In the genomic region with DNA sequence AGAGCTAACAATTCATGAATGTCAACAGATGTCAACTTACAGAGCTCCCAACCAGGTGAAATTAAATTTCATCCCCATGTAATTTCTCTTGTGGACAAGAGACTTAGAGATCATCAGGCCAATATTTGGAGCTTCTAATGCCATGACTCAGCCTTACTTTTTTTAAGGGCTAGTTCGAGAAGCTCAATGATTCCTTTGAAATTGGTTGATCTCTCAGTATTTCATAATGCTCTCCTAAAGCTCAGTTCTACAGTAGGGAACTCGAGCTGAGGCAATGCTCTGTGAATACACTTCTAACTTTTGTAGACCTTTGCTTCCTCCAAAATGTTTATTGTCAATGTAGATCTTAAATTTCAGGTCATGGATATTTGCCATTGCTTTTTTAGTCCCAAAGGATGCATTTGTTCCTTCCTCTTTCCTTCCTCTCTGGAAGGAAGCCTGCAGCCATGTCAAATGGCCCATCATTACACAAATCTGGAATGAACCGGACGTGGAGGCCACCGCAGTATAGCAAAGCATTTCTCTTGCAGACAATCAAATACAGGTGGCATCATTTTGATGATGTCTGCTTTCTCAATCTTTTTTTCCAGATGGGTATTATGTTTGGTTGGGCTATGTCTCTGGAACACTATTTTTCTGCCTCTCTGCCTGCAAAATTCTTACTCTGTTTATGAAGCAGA, we compare ENCODE assay signal across 13 cellular contexts. TPM values are rescaled to one million over a fixed set of nuclear protein-coding genes. Genes with fewer than 3 reads are reported as not detected.
DNase-seq lines count a peak whose midpoint lies in the region; ATAC-seq and TF ChIP-seq lines count a peak whose summit lies in the region.
"Had no signal": no experiment of that assay in that cellular context is flagged by ENCODE, and none has a peak within 500 bp of the region (broad histone marks: within the 10 kb centered on the region; RNA-seq: fewer than 3 reads in every experiment).

No MANE protein-coding gene starts in this region.

- H3K4me1 ChIP-seq in heart right ventricle (peaks cover 6 to 89% (median 32%) of the 10 kb centered on the region in 9 donors), left lung (peaks cover 4 to 84% of the 10 kb centered on the region in 2 donors), vagina (peaks cover 50% of the 10 kb centered on the region)

- peak overlapping the region; percentile 100 for H3K27ac Mint-ChIP-seq in T-cell

- intact Hi-C loops in heart right ventricle (cut with DNase I), result no loop called here
- intact Hi-C loops in Right ventricle myocardium inferior (cut with DNase I), result no loop called here
- intact Hi-C loops in left lung (cut with DNase I), result no loop called here
- intact Hi-C loops in vagina (cut with DNase I), result no loop called here
- intact Hi-C loops in head of caudate nucleus (cut with DNase I), result no loop called here

- no peaks in the 10 kb centered on the region for H3K9me3 Mint-ChIP-seq in T-cell

- H3K4me1 Mint-ChIP-seq in T-cell, result peaks cover 61 to 90% (median 63%) of the 10 kb centered on the region in 3 donors

- peaks cover 37% of the 10 kb centered on the region for H3K36me3 Mint-ChIP-seq in T-cell

- peak overlapping the region; percentile 95 to 100 (median 100) for H3K4me3 Mint-ChIP-seq in T-cell

- POLR2A ChIA-PET in T-cell (lab: Charles Lee), result interaction anchor here (0.6 to 0.7 kb wide), 2 partner anchors 28 to 1372 kb away, joined by 4 read pairs; partner anchors contain the start of gene STARD5 (in 1 of the 2)

- TF ChIP-seq POLR2A in vagina (IDR thresholded peaks at IDR 0.05), result no peak

- H3K4me3 ChIP-seq in heart right ventricle, result peak overlapping the region in 1 of 10 donors; percentile 67
- H3K4me3 ChIP-seq in left lung, result no peak overlapping the region
- H3K4me3 ChIP-seq in vagina, result no peak overlapping the region

- H3K27me3 Mint-ChIP-seq in T-cell, result no peaks in the 10 kb centered on the region

- TF ChIP-seq CTCF in heart right ventricle (IDR thresholded peaks at IDR 0.05) (no peak), left lung (IDR thresholded peaks at IDR 0.05) (no peak), vagina (IDR thresholded peaks at IDR 0.05) (no peak)

- peak overlapping the region in 6 of 10 donors; percentile 46 to 92 (median 70) for H3K27ac ChIP-seq in heart right ventricle
- H3K27ac ChIP-seq in left lung, result peak overlapping the region; percentile 1 to 85
- peak overlapping the region; percentile 57 for H3K27ac ChIP-seq in vagina

- H3K36me3 ChIP-seq in heart right ventricle, result peaks cover 0 to 35% (median 0%) of the 10 kb centered on the region in 9 donors
- H3K36me3 ChIP-seq in left lung, result peaks cover 0 to 12% of the 10 kb centered on the region in 2 donors
- H3K36me3 ChIP-seq in vagina, result peaks cover 0 to 14% of the 10 kb centered on the region in 2 donors

- CTCF ChIA-PET in T-cell (lab: Charles Lee), result interaction anchor here in 1 of 2 donors (0.7 to 1.2 kb wide), 3 partner anchors 12 to 30 kb away, joined by 3 to 8 read pairs (median 7); no protein-coding TSS in a partner anchor

- 61 to 64% methylated on average over 5 of the region's 5 CpGs for WGBS in heart right ventricle, 2 donors

- ATAC-seq in heart right ventricle, result no peak
- no peak for ATAC-seq in Right ventricle myocardium inferior
- no peak for ATAC-seq in T-cell (replicated peaks in 1 of 4)
- no peak for ATAC-seq in left lung
- ATAC-seq: HCT116 had no signal

- H3K27me3 ChIP-seq in heart right ventricle, result peaks cover 0 to 3% (median 0%) of the 10 kb centered on the region in 7 donors
- H3K27me3 ChIP-seq in left lung, result no peaks in the 10 kb centered on the region
- H3K27me3 ChIP-seq in vagina, result no peaks in the 10 kb centered on the region

- no peak for DNase-seq in heart right ventricle
- DNase-seq in Right ventricle myocardium inferior (ENCODE audit: missing footprints), result no peak
- DNase-seq in T-cell, result no peak
- no peak for DNase-seq in left lung
- no peak for DNase-seq in vagina (ENCODE audit: extremely low spot score in 2 of 2)
- no peak for DNase-seq in OCI-M1 (lab: John Stamatoyannopoulos, UW)
- no peak for DNase-seq in head of caudate nucleus
- DNase-seq in stimulated activated naive CD4-positive, alpha-beta T cell (lab: John Stamatoyannopoulos, UW), result no peak
- DNase-seq: activated CD8-positive, alpha-beta memory T cell treated with anti-CD3 and anti-CD28 coated beads for 24 hours; NCI-H510A; stimulated activated CD4-positive, alpha-beta T cell treated with anti-CD3 and anti-CD28 coated beads, Interleukin-12 subunit alpha, Interleukin-12 subunit beta, amount 100 ng/mL, for 4 hours had no signal

- H3K9me3 ChIP-seq in heart right ventricle (no peaks in the 10 kb centered on the region), left lung (no peaks in the 10 kb centered on the region), vagina (no peaks in the 10 kb centered on the region)
- H3K9me3 ChIP-seq: esophagus muscularis mucosa had no signal

RNA-seq across cellular contexts. Expression of gene STARD5, which starts 28.3 kb away (rescaled TPM):
- 1 to 10 TPM in 6 of 10 donors, under 1 TPM in 4; 0.70 to 3.5 (median 1.2) TPM for total RNA-seq in heart right ventricle
- 1 to 10 TPM; 2.5 to 4.7 TPM for polyA plus RNA-seq in heart right ventricle
- 2.2 TPM for total RNA-seq in Right ventricle myocardium inferior
- total RNA-seq in T-cell, result 1 to 10 TPM; 5.8 to 8.5 (median 7.3) TPM
- total RNA-seq in left lung, result 1 to 10 TPM; 5.2 to 6.0 TPM
- total RNA-seq in vagina, result 28.0 TPM
